Comparison of ENCODE assay signal across 8 cellular contexts in the genomic region with DNA sequence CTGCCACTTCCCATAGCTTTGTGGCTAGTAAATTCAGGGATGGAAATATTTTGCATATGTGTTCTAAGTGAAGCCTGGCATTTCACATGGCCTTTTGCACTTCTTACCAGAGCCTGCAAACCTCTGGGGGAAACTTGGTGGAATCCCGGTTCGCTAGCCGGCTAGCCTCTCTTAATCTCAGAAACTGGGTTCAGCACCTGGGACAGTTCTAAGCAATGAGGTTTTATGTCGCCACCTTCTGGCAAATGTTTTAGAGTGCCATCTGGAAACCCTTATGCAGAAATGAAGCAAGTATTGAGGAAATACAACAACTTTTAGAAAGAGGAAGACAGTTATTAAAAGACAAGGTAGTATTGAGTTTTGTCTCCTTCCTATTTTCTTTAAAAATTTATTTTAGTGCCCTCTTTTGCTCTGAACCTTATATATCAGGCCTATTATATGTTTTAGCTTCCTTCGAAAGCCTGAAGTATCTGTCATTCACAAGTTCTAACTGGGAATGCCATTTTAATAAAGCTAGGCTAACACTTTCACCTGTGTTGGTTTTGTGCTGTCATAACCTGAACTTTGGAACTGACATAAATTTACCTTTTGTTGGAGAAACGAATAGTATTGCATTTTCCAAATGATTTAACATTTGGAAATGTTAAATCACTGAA. TPM values are rescaled to one million over a fixed set of nuclear protein-coding genes. Genes with fewer than 3 reads are reported as not detected.
DNase-seq lines count a peak whose midpoint lies in the region; ATAC-seq and TF ChIP-seq lines count a peak whose summit lies in the region.

No MANE protein-coding gene starts in this region.

- TF ChIP-seq CTCF in adrenal gland (IDR thresholded peaks at IDR 0.05): peak; percentile 26 to 56 (median 44)
- TF ChIP-seq CTCF in upper lobe of right lung (IDR thresholded peaks at IDR 0.05): peak; percentile 53

- H3K9me3 ChIP-seq in adrenal gland (replicated peaks in 1 of 3) (no peaks in the 10 kb centered on the region), upper lobe of right lung (no peaks in the 10 kb centered on the region)

- H3K27me3 ChIP-seq in adrenal gland (peaks cover 34% of the 10 kb centered on the region), upper lobe of right lung (peaks cover 37% of the 10 kb centered on the region)

- H3K4me3 ChIP-seq in adrenal gland: no peak overlapping the region
- no peak overlapping the region for H3K4me3 ChIP-seq in upper lobe of right lung

- intact Hi-C loops in adrenal gland (cut with DNase I) (loop anchor here in 1 of 2 donors (5.0 kb wide), 1 partner anchor 561 kb away; no protein-coding TSS in a partner anchor), upper lobe of right lung (cut with DNase I) (no loop called here)

- H3K4me1 ChIP-seq in adrenal gland (replicated peaks in 1 of 2) (no peaks in the 10 kb centered on the region), upper lobe of right lung (no peaks in the 10 kb centered on the region)

- TF ChIP-seq POLR2A in adrenal gland (IDR thresholded peaks at IDR 0.05): no peak

- DNase-seq in DMS114 treated with DMSO at 0.1 percent for 48 hours (lab: John Stamatoyannopoulos, UW; ENCODE audit: unreplicated experiment): peak; percentile 41
- DNase-seq in NCI-H446 treated with DMSO at 0.1 percent for 48 hours (lab: John Stamatoyannopoulos, UW): peak; percentile 52
- peak; percentile 37 to 65 (median 52) for DNase-seq in adrenal gland
- DNase-seq in iPS-NIHi7 (ENCODE audit: extremely low spot score): peak; percentile 67
- no peak for DNase-seq in upper lobe of right lung
- DNase-seq in activated gamma-delta T cell (lab: John Stamatoyannopoulos, UW): no peak

- H3K36me3 ChIP-seq in adrenal gland (replicated peaks in 1 of 2): no peaks in the 10 kb centered on the region
- H3K36me3 ChIP-seq in upper lobe of right lung: no peaks in the 10 kb centered on the region

- no peak overlapping the region for H3K27ac ChIP-seq in adrenal gland
- no peak overlapping the region for H3K27ac ChIP-seq in upper lobe of right lung

- WGBS in adrenal gland, 4 donors: 20 to 21% (median 20%) methylated on average over 6 of the region's 6 CpGs

- ATAC-seq in GM18907 (IDR thresholded peaks at IDR 0.05; ENCODE audit: unreplicated experiment) (peak; percentile 91), HG03175 (IDR thresholded peaks at IDR 0.05; ENCODE audit: unreplicated experiment) (peak; percentile 86), upper lobe of right lung (peak; percentile 76)

RNA-seq across cellular contexts. Expression of a gene that starts 1.0 kb away (rescaled TPM):
- total RNA-seq in adrenal gland (not detected), upper lobe of right lung (not detected)
- not detected for polyA plus RNA-seq in adrenal gland

Comparison
In these comparisons a context has a peak if more than half of its experiments do, and no peak if none do; other contexts are left out.
1. DNase-seq: peak in DMS114 treated with DMSO at 0.1 percent for 48 hours (single experiment), NCI-H446 treated with DMSO at 0.1 percent for 48 hours (single experiment), adrenal gland (7 of 7) and iPS-NIHi7 (single experiment); none in upper lobe of right lung (single experiment) and activated gamma-delta T cell (single experiment).
2. Peak in every context shown above with its lines, with median percentiles within 50 percentile points of each other: ATAC-seq.